Comparison of ENCODE assay signal across 8 cellular contexts in genomic region chr1:50929376-50929958, GRCh38. TPM values are rescaled to one million over a fixed set of nuclear protein-coding genes. Genes with fewer than 3 reads are reported as not detected.
DNase-seq lines count a peak whose midpoint lies in the region; ATAC-seq and TF ChIP-seq lines count a peak whose summit lies in the region.

No MANE protein-coding gene starts in this region.

- no peak for DNase-seq in natural killer cell
- no peak for DNase-seq in natural killer cell treated with Interleukin-12 subunit alpha and Interleukin-12 subunit beta and Interleukin-15 and Interleukin-18, amount 100 ng/mL, for 72 hours (ENCODE audit: low spot score)
- DNase-seq in NCI-H524 treated with DMSO at 0.1 percent for 48 hours (lab: John Stamatoyannopoulos, UW): peak; percentile 8
- no peak for DNase-seq in dorsolateral prefrontal cortex
- no peak for DNase-seq in posterior cingulate gyrus
- DNase-seq in activated CD4-positive, alpha-beta T cell treated with anti-CD3 and anti-CD28 coated beads for 48 hours: no peak

- ATAC-seq in natural killer cell: no peak
- ATAC-seq in natural killer cell treated with Interleukin-12 subunit alpha and Interleukin-12 subunit beta and Interleukin-15 and Interleukin-18, amount 100 ng/mL, for 72 hours: no peak
- ATAC-seq in HG03039 (IDR thresholded peaks at IDR 0.05; ENCODE audit: unreplicated experiment): no peak

- no peaks in the 10 kb centered on the region for H3K27me3 Mint-ChIP-seq in natural killer cell (ENCODE audit: low read depth in 2 of 2)
- H3K27me3 Mint-ChIP-seq in natural killer cell treated with Interleukin-12 subunit alpha and Interleukin-12 subunit beta and Interleukin-15 and Interleukin-18, amount 100 ng/mL, for 72 hours: no peaks in the 10 kb centered on the region

- no peak overlapping the region for H3K4me3 ChIP-seq in dorsolateral prefrontal cortex
- no peak overlapping the region for H3K4me3 ChIP-seq in neural cell (ENCODE audit: low read length)

- H3K9ac ChIP-seq in neural cell (ENCODE audit: low read length): no peak overlapping the region

- H3K36me3 ChIP-seq in neural cell (ENCODE audit: insufficient read depth, low read length): no peaks in the 10 kb centered on the region

- TF ChIP-seq RAD21 in neural cell (conservative IDR thresholded peaks at IDR 0.05): peak; percentile 65

- no peaks in the 10 kb centered on the region for H3K36me3 Mint-ChIP-seq in natural killer cell
- H3K36me3 Mint-ChIP-seq in natural killer cell treated with Interleukin-12 subunit alpha and Interleukin-12 subunit beta and Interleukin-15 and Interleukin-18, amount 100 ng/mL, for 72 hours: no peaks in the 10 kb centered on the region

- no peaks in the 10 kb centered on the region for H3K9me3 ChIP-seq in neural cell (ENCODE audit: low read length)

- H3K9me3 Mint-ChIP-seq in natural killer cell: no peaks in the 10 kb centered on the region
- no peaks in the 10 kb centered on the region for H3K9me3 Mint-ChIP-seq in natural killer cell treated with Interleukin-12 subunit alpha and Interleukin-12 subunit beta and Interleukin-15 and Interleukin-18, amount 100 ng/mL, for 72 hours

- H3K9me2 ChIP-seq in neural cell (ENCODE audit: insufficient read depth, low read length): no peaks in the 10 kb centered on the region

- no peaks in the 10 kb centered on the region for H3F3A ChIP-seq in neural cell (ENCODE audit: insufficient read depth, low read length, poor library complexity, severe bottlenecking)

- no peaks in the 10 kb centered on the region for H4K20me1 ChIP-seq in neural cell (ENCODE audit: insufficient read depth)

- H3K27ac ChIP-seq in dorsolateral prefrontal cortex (peak overlapping the region in 5 of 59 donors; percentile 3 to 57 (median 30)), neural cell (ENCODE audit: low read length) (no peak overlapping the region)

- no peak overlapping the region for H3K4me2 ChIP-seq in neural cell (ENCODE audit: low read length)

- peaks cover 8% of the 10 kb centered on the region for H3K79me2 ChIP-seq in neural cell (replicated peaks; ENCODE audit: insufficient read depth, low read length)

- no peak for TF ChIP-seq EP300 in neural cell (conservative IDR thresholded peaks at IDR 0.05; ENCODE audit: poor library complexity, severe bottlenecking)

- H3K4me1 Mint-ChIP-seq in natural killer cell: peaks cover 29 to 46% of the 10 kb centered on the region in 2 donors
- peaks cover 14 to 22% of the 10 kb centered on the region in 2 donors for H3K4me1 Mint-ChIP-seq in natural killer cell treated with Interleukin-12 subunit alpha and Interleukin-12 subunit beta and Interleukin-15 and Interleukin-18, amount 100 ng/mL, for 72 hours (ENCODE audit: low read depth in 2 of 2)

- TF ChIP-seq CTCF in natural killer cell (IDR thresholded peaks at IDR 0.05): peak; percentile 61
- peak in 55 of 56 donors; percentile 59 to 91 (median 70) for TF ChIP-seq CTCF in dorsolateral prefrontal cortex (IDR thresholded peaks at IDR 0.05 in 54 of 56, conservative IDR thresholded peaks at IDR 0.05 in 2 of 56; ENCODE audit: low read depth in 1 of 56, partially characterized antibody in 56 of 56)
- TF ChIP-seq CTCF in neural cell (IDR thresholded peaks at IDR 0.05; ENCODE audit: poor library complexity, severe bottlenecking): peak; percentile 67

- no peak overlapping the region for H3K4me3 Mint-ChIP-seq in natural killer cell
- H3K4me3 Mint-ChIP-seq in natural killer cell treated with Interleukin-12 subunit alpha and Interleukin-12 subunit beta and Interleukin-15 and Interleukin-18, amount 100 ng/mL, for 72 hours: no peak overlapping the region

- no peak overlapping the region for H2AFZ ChIP-seq in neural cell (ENCODE audit: low read depth, low read length)

- intact Hi-C loops in natural killer cell (cut with micrococcal nuclease) (loop anchor here (1.0 to 10.0 kb wide), 3 partner anchors 45 to 260 kb away; partner anchors contain the start of gene CDKN2C), dorsolateral prefrontal cortex (cut with DNase I) (loop anchor here in 1 of 2 donors (2.0 kb wide), 1 partner anchor 29 kb away; no protein-coding TSS in a partner anchor), posterior cingulate gyrus (cut with DNase I) (loop anchor here (2.0 to 10.0 kb wide), 3 partner anchors 38 to 261 kb away; no protein-coding TSS in a partner anchor)

- H3K27me3 ChIP-seq in dorsolateral prefrontal cortex (no peaks in the 10 kb centered on the region), neural cell (ENCODE audit: insufficient read depth, low read depth, low read length) (no peaks in the 10 kb centered on the region)

- H3K27ac Mint-ChIP-seq in natural killer cell: no peak overlapping the region
- H3K27ac Mint-ChIP-seq in natural killer cell treated with Interleukin-12 subunit alpha and Interleukin-12 subunit beta and Interleukin-15 and Interleukin-18, amount 100 ng/mL, for 72 hours: no peak overlapping the region

TF ChIP-seq in neural cell, 6 proteins besides CTCF, POLR2A, EP300 and RAD21:
- TF ChIP-seq SMC3 (conservative IDR thresholded peaks at IDR 0.05; ENCODE audit: poor library complexity): peak; percentile 78
- TF ChIP-seq, protein P1, sequence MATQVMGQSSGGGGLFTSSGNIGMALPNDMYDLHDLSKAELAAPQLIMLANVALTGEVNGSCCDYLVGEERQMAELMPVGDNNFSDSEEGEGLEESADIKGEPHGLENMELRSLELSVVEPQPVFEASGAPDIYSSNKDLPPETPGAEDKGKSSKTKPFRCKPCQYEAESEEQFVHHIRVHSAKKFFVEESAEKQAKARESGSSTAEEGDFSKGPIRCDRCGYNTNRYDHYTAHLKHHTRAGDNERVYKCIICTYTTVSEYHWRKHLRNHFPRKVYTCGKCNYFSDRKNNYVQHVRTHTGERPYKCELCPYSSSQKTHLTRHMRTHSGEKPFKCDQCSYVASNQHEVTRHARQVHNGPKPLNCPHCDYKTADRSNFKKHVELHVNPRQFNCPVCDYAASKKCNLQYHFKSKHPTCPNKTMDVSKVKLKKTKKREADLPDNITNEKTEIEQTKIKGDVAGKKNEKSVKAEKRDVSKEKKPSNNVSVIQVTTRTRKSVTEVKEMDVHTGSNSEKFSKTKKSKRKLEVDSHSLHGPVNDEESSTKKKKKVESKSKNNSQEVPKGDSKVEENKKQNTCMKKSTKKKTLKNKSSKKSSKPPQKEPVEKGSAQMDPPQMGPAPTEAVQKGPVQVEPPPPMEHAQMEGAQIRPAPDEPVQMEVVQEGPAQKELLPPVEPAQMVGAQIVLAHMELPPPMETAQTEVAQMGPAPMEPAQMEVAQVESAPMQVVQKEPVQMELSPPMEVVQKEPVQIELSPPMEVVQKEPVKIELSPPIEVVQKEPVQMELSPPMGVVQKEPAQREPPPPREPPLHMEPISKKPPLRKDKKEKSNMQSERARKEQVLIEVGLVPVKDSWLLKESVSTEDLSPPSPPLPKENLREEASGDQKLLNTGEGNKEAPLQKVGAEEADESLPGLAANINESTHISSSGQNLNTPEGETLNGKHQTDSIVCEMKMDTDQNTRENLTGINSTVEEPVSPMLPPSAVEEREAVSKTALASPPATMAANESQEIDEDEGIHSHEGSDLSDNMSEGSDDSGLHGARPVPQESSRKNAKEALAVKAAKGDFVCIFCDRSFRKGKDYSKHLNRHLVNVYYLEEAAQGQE (IDR thresholded peaks at IDR 0.05; ENCODE audit: borderline replicate concordance): no peak

RNA-seq across cellular contexts. Expression of gene FAF1, which starts 30.6 kb away (rescaled TPM):
- total RNA-seq in natural killer cell: 10 to 100 TPM; 56.8 to 59.7 (median 57.2) TPM
- 10 to 100 TPM; 77.9 to 84.9 TPM for total RNA-seq in natural killer cell treated with Interleukin-12 subunit alpha and Interleukin-12 subunit beta and Interleukin-15 and Interleukin-18, amount 100 ng/mL, for 72 hours
- 100 to 1,000 TPM in 1 of 120 experiments, 10 to 100 TPM in 119; 61.7 to 103 (median 81.7) TPM for total RNA-seq in dorsolateral prefrontal cortex
- 38.4 and 52.1 TPM in 2 replicates for polyA plus RNA-seq in neural cell
- polyA minus RNA-seq in neural cell: 87.2 and 105 TPM in 2 replicates

RNA-seq across cellular contexts. Expression of gene CDKN2C, which starts 40.6 kb away (rescaled TPM):
- total RNA-seq in natural killer cell (10 to 100 TPM; 17.1 to 21.9 (median 19.0) TPM), dorsolateral prefrontal cortex (10 to 100 TPM in 59 of 120 experiments, 1 to 10 TPM in 61; 3.9 to 24.6 (median 9.9) TPM)
- 10 to 100 TPM; 21.9 to 22.5 TPM for total RNA-seq in natural killer cell treated with Interleukin-12 subunit alpha and Interleukin-12 subunit beta and Interleukin-15 and Interleukin-18, amount 100 ng/mL, for 72 hours
- 0.25 TPM in 1 of 2 replicates, not detected in the other for polyA plus RNA-seq in neural cell
- not detected in 2 replicates for polyA minus RNA-seq in neural cell
